ENCODE assay signal across 8 cellular contexts in genomic region chr1:2313651-2314296, GRCh38.
DNase-seq lines count a peak whose midpoint lies in the region; ATAC-seq and TF ChIP-seq lines count a peak whose summit lies in the region.

No MANE protein-coding gene starts in this region.

- peak overlapping the region in 3 of 4 donors; percentile 49 to 57 (median 50) for H3K4me3 ChIP-seq in gastrocnemius medialis

- H3K4me1 ChIP-seq in gastrocnemius medialis, result peaks cover 10 to 17% of the 10 kb centered on the region in 2 donors

- H3K9me3 ChIP-seq in gastrocnemius medialis, result no peaks in the 10 kb centered on the region

- ATAC-seq in left cardiac atrium, result peak in 1 of 2 donors; percentile 1
- ATAC-seq in gastrocnemius medialis, result no peak

- DNase-seq in G401 (ENCODE audit: low spot score) (peak; percentile 33), left cardiac atrium (peak; percentile 42), gastrocnemius medialis (no peak), DMS53 treated with DMSO at 0.1 percent for 48 hours (lab: John Stamatoyannopoulos, UW; ENCODE audit: unreplicated experiment) (no peak), head of caudate nucleus (no peak), GM19240 (ENCODE audit: insufficient read length, low spot score) (no peak), COR-L47 (lab: John Stamatoyannopoulos, UW) (no peak)

- TF ChIP-seq CTCF in VCaP (conservative IDR thresholded peaks at IDR 0.05) (no peak), gastrocnemius medialis (IDR thresholded peaks at IDR 0.05 in 4 of 5, conservative IDR thresholded peaks at IDR 0.05 in 1 of 5) (no peak)

- H3K36me3 ChIP-seq in gastrocnemius medialis, result peaks cover 0 to 3% of the 10 kb centered on the region in 2 donors

- intact Hi-C loops in left cardiac atrium (cut with DNase I), result loop anchor here in 1 of 2 donors (10.0 kb wide), 1 partner anchor 119 kb away; the partner anchor contains the start of gene FAAP20
- intact Hi-C loops in gastrocnemius medialis (cut with DNase I; ENCODE audit: low total_unique reads), result loop anchor here (5.0 kb wide), 2 partner anchors 81 to 101 kb away; no protein-coding TSS in a partner anchor
- intact Hi-C loops in head of caudate nucleus (cut with DNase I), result no loop called here

- H3K27me3 ChIP-seq in gastrocnemius medialis, result peaks cover 0 to 10% (median 3%) of the 10 kb centered on the region in 3 donors

- in situ Hi-C loops in G401 (cut with HindIII; ENCODE audit: low sequenced_read_pairs), result no loop called here
- in situ Hi-C loops in gastrocnemius medialis (cut with MboI; ENCODE audit: low sequenced_read_pairs in 4 of 4), result loop anchor here in 2 of 4 donors (25.0 kb wide), 1 partner anchor 101 kb away; no protein-coding TSS in a partner anchor

- H3K27ac ChIP-seq in VCaP (peak overlapping the region; percentile 90), gastrocnemius medialis (peak overlapping the region; percentile 61 to 72 (median 69))

- TF ChIP-seq POLR2A in gastrocnemius medialis (IDR thresholded peaks at IDR 0.05), result no peak

Comparison
In these comparisons a context has a peak if more than half of its experiments do, and no peak if none do; other contexts are left out.
1. DNase-seq: peak in G401 (single experiment) and left cardiac atrium (single experiment); none in gastrocnemius medialis (0 of 2), DMS53 treated with DMSO at 0.1 percent for 48 hours (single experiment), head of caudate nucleus (0 of 42), GM19240 (single experiment) and COR-L47 (single experiment).